In the genomic region with DNA sequence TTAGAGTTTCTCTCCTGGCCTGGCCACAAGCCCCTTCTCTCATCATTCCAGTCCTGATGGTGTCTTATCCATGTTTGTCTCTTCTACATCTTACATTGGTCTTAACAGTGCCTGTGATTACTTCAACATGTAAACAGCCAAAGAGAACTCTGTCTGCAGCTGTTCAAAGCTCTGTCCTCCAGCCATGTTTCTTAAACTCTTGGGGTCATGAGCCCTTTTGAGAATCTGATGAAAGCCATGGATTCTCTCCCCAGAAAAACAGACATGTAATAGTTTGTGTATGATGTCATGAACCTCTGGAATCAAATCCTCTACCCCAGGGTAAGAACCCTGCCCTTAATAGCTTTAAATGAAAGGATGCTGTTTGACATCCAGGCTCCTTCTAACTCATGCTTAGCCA, we compare ENCODE assay signal across 14 cellular contexts. TPM values are rescaled to one million over a fixed set of nuclear protein-coding genes. Genes with fewer than 3 reads are reported as not detected.
DNase-seq lines count a peak whose midpoint lies in the region; ATAC-seq and TF ChIP-seq lines count a peak whose summit lies in the region.
"Had no signal": no experiment of that assay in that cellular context is flagged by ENCODE, and none has a peak within 500 bp of the region (broad histone marks: within the 10 kb centered on the region; RNA-seq: fewer than 3 reads in every experiment).

No MANE protein-coding gene starts in this region.

- peak overlapping the region; percentile 30 to 71 for H3K27ac ChIP-seq in esophagus (ENCODE audit: low read depth in 2 of 2, low read length in 1 of 2)
- peak overlapping the region; percentile 46 for H3K27ac ChIP-seq in muscle layer of duodenum (ENCODE audit: low read length)
- peak overlapping the region; percentile 31 to 77 for H3K27ac ChIP-seq in tibial artery
- H3K27ac ChIP-seq: PC-9 had no signal

- H3K9me3 ChIP-seq in esophagus (ENCODE audit: control insufficient read depth in 2 of 2, insufficient read depth in 1 of 2, low read depth in 1 of 2, low read length in 1 of 2) = no peaks in the 10 kb centered on the region
- H3K9me3 ChIP-seq in muscle layer of duodenum (ENCODE audit: control insufficient read depth in 1 of 2, low read length in 2 of 2) = no peaks in the 10 kb centered on the region
- H3K9me3 ChIP-seq in tibial artery = no peaks in the 10 kb centered on the region

- H3K4me1 ChIP-seq in esophagus (ENCODE audit: control insufficient read depth in 2 of 2, insufficient read depth in 2 of 2, low read length in 1 of 2) = peaks cover 0 to 3% of the 10 kb centered on the region in 2 donors
- H3K4me1 ChIP-seq in muscle layer of duodenum (ENCODE audit: control insufficient read depth in 1 of 2, insufficient read depth in 2 of 2, low read length in 2 of 2) = peaks cover 10 to 81% of the 10 kb centered on the region in 2 donors
- H3K4me1 ChIP-seq in tibial artery = peaks cover 0 to 99% (median 28%) of the 10 kb centered on the region in 4 donors

- H3K36me3 ChIP-seq in esophagus (ENCODE audit: control insufficient read depth in 2 of 2, insufficient read depth in 2 of 2, low read length in 1 of 2) (no peaks in the 10 kb centered on the region), muscle layer of duodenum (ENCODE audit: control insufficient read depth in 1 of 2, insufficient read depth in 2 of 2, low read length in 2 of 2) (no peaks in the 10 kb centered on the region), tibial artery (no peaks in the 10 kb centered on the region)

- H3K4me3 ChIP-seq in esophagus (ENCODE audit: low read depth in 1 of 2, low read length in 2 of 2) = no peak overlapping the region
- H3K4me3 ChIP-seq in muscle layer of duodenum (ENCODE audit: low read depth in 1 of 2, low read length in 2 of 2) = no peak overlapping the region
- no peak overlapping the region for H3K4me3 ChIP-seq in tibial artery
- H3K4me3 ChIP-seq: GM23338, PC-9 had no signal

- no peak for ATAC-seq in GM21737 (IDR thresholded peaks at IDR 0.05; ENCODE audit: unreplicated experiment)
- ATAC-seq: GM23338 had no signal

- no peak for TF ChIP-seq CTCF in tibial artery (IDR thresholded peaks at IDR 0.05)

- intact Hi-C loops in tibial artery (cut with DNase I; ENCODE audit: low total_unique reads) = no loop called here

- DNase-seq in LHCN-M2 (ENCODE audit: low read depth) = peak; percentile 34
- no peak for DNase-seq in tibial artery
- DNase-seq in NCI-H1930 (lab: John Stamatoyannopoulos, UW) = no peak
- no peak for DNase-seq in activated CD4-positive, alpha-beta T cell treated with anti-CD3 and anti-CD28 coated beads for 4 hours
- DNase-seq: ACHN; Calu3; CD4-positive, CD25-positive, alpha-beta regulatory T cell; NCI-H1048; NCI-H446; PC-9 had no signal

- H3K27me3 ChIP-seq in esophagus (ENCODE audit: control insufficient read depth in 1 of 2, insufficient read depth in 2 of 2, low read length in 2 of 2) (no peaks in the 10 kb centered on the region), muscle layer of duodenum (ENCODE audit: low read depth, low read length) (no peaks in the 10 kb centered on the region), tibial artery (no peaks in the 10 kb centered on the region)

RNA-seq across cellular contexts. Expression of gene MAMDC2, which starts 30.1 kb away (rescaled TPM):
- total RNA-seq in LHCN-M2 (2014; rRNA removed) = 42.1 and 53.2 TPM in 2 replicates
- 19.7 TPM for polyA plus RNA-seq in LHCN-M2 (2012)
- 1 to 10 TPM; 3.3 to 7.0 TPM for polyA plus RNA-seq in esophagus
- polyA plus RNA-seq: CD4-positive, CD25-positive, alpha-beta regulatory T cell had no signal
